In genomic region chr12:40515041-40515825, GRCh38 we compare ENCODE assay signal across 9 cellular contexts.
DNase-seq lines count a peak whose midpoint lies in the region; ATAC-seq and TF ChIP-seq lines count a peak whose summit lies in the region.
"Had no signal": no experiment of that assay in that cellular context is flagged by ENCODE, and none has a peak within 500 bp of the region (broad histone marks: within the 10 kb centered on the region; RNA-seq: fewer than 3 reads in every experiment).

No MANE protein-coding gene starts in this region.

- no peak overlapping the region for H3K27ac Mint-ChIP-seq in natural killer cell treated with Interleukin-12 subunit alpha and Interleukin-12 subunit beta and Interleukin-15 and Interleukin-18, amount 100 ng/mL, for 72 hours
- H3K27ac Mint-ChIP-seq: activated T-helper 1 cell treated with anti-CD3 and anti-CD28 coated beads, Interleukin-12 subunit alpha, Interleukin-12 subunit beta, Interleukin-2, Interleukin-4 antibody, amounts not matched to agents 30 ng/mL and 10 ng/mL and 1 ng/mL, durations not matched to agents 14 hours and 24 hours and 36 hours had no signal

- H3K9me3 Mint-ChIP-seq in natural killer cell treated with Interleukin-12 subunit alpha and Interleukin-12 subunit beta and Interleukin-15 and Interleukin-18, amount 100 ng/mL, for 72 hours: peaks cover 8% of the 10 kb centered on the region
- H3K9me3 Mint-ChIP-seq: activated T-helper 1 cell treated with anti-CD3 and anti-CD28 coated beads, Interleukin-12 subunit alpha, Interleukin-12 subunit beta, Interleukin-2, Interleukin-4 antibody, amounts not matched to agents 30 ng/mL and 10 ng/mL and 1 ng/mL, durations not matched to agents 14 hours and 24 hours and 36 hours had no signal

- ATAC-seq in GM18511 (IDR thresholded peaks at IDR 0.05; ENCODE audit: unreplicated experiment) (peak; percentile 73), foreskin keratinocyte (peak; percentile 85)
- ATAC-seq in natural killer cell treated with Interleukin-12 subunit alpha and Interleukin-12 subunit beta and Interleukin-15 and Interleukin-18, amount 100 ng/mL, for 72 hours: no peak
- no peak for ATAC-seq in activated CD4-positive, CD25-positive, alpha-beta regulatory T cell treated with anti-CD3 and anti-CD28 coated beads, Interleukin-2, amount 50 U/mL, for 24 hours

- H3K27ac ChIP-seq in MM.1S (ENCODE audit: low read length) (peak overlapping the region; percentile 57; the same call in 1 of the 2 replicates), foreskin keratinocyte (no peak overlapping the region)

- DNase-seq in HCEC 1CT: peak; percentile 20
- DNase-seq in MM.1S: peak; percentile 65
- peak; percentile 55 to 75 for DNase-seq in foreskin keratinocyte
- DNase-seq in natural killer cell treated with Interleukin-12 subunit alpha and Interleukin-12 subunit beta and Interleukin-15 and Interleukin-18, amount 100 ng/mL, for 72 hours (ENCODE audit: low spot score): no peak
- no peak for DNase-seq in KG1 (lab: John Stamatoyannopoulos, UW)
- DNase-seq in glomerular visceral epithelial cell (ENCODE audit: extremely low spot score): no peak

- H3K4me3 Mint-ChIP-seq in natural killer cell treated with Interleukin-12 subunit alpha and Interleukin-12 subunit beta and Interleukin-15 and Interleukin-18, amount 100 ng/mL, for 72 hours: no peak overlapping the region
- H3K4me3 Mint-ChIP-seq: activated T-helper 1 cell treated with anti-CD3 and anti-CD28 coated beads, Interleukin-12 subunit alpha, Interleukin-12 subunit beta, Interleukin-2, Interleukin-4 antibody, amounts not matched to agents 30 ng/mL and 10 ng/mL and 1 ng/mL, durations not matched to agents 14 hours and 24 hours and 36 hours had no signal

- H3K36me3 ChIP-seq in MM.1S (replicated peaks; ENCODE audit: insufficient read depth, low read length): no peaks in the 10 kb centered on the region

- no peaks in the 10 kb centered on the region for H3K79me2 ChIP-seq in MM.1S (ENCODE audit: low read length)

- no peaks in the 10 kb centered on the region for H3K9me3 ChIP-seq in MM.1S (replicated peaks; ENCODE audit: insufficient read depth, low read length)

- TF ChIP-seq CTCF in MM.1S (IDR thresholded peaks at IDR 0.05; ENCODE audit: low read length) (no peak), foreskin keratinocyte (conservative IDR thresholded peaks at IDR 0.05) (no peak)

- no peak overlapping the region for H3K4me3 ChIP-seq in MM.1S (ENCODE audit: low read length)

- no peaks in the 10 kb centered on the region for H3K36me3 Mint-ChIP-seq in natural killer cell treated with Interleukin-12 subunit alpha and Interleukin-12 subunit beta and Interleukin-15 and Interleukin-18, amount 100 ng/mL, for 72 hours

- no peaks in the 10 kb centered on the region for H3K4me1 Mint-ChIP-seq in natural killer cell treated with Interleukin-12 subunit alpha and Interleukin-12 subunit beta and Interleukin-15 and Interleukin-18, amount 100 ng/mL, for 72 hours (ENCODE audit: low read depth in 2 of 2)

- no peaks in the 10 kb centered on the region for H4K20me1 ChIP-seq in MM.1S (ENCODE audit: insufficient read depth, low read length)

- H2AFZ ChIP-seq in MM.1S (ENCODE audit: low read length): peak overlapping the region; percentile 42

- no peaks in the 10 kb centered on the region for H3K27me3 ChIP-seq in MM.1S (replicated peaks; ENCODE audit: insufficient read depth, low read length)
- no peaks in the 10 kb centered on the region for H3K27me3 ChIP-seq in foreskin keratinocyte

- peak overlapping the region; percentile 43; the same call in 1 of the 2 replicates for H3K4me2 ChIP-seq in MM.1S (ENCODE audit: low read depth, low read length)

- peaks cover 26% of the 10 kb centered on the region for H3K4me1 ChIP-seq in MM.1S (ENCODE audit: low read length)
- H3K4me1 ChIP-seq in foreskin keratinocyte: peaks cover 15% of the 10 kb centered on the region

- H3K27me3 Mint-ChIP-seq in natural killer cell treated with Interleukin-12 subunit alpha and Interleukin-12 subunit beta and Interleukin-15 and Interleukin-18, amount 100 ng/mL, for 72 hours: no peaks in the 10 kb centered on the region

- no peak overlapping the region; the same call in 1 of the 2 replicates for H3K9ac ChIP-seq in MM.1S (ENCODE audit: low read length)

- 0 out of 2 replicates have a peak, but pooled peaks cover 6% of the 10 kb centered on the region for H3F3A ChIP-seq in MM.1S (ENCODE audit: insufficient read depth, low read length)

- no peaks in the 10 kb centered on the region for H3K9me2 ChIP-seq in MM.1S (replicated peaks; ENCODE audit: insufficient read depth, low read length)

Comparison
In these comparisons a context has a peak if more than half of its experiments do, and no peak if none do; other contexts are left out.
1. ATAC-seq: peak in GM18511 (single experiment) and foreskin keratinocyte (single experiment); none in natural killer cell treated with Interleukin-12 subunit alpha and Interleukin-12 subunit beta and Interleukin-15 and Interleukin-18, amount 100 ng/mL, for 72 hours (0 of 2) and activated CD4-positive, CD25-positive, alpha-beta regulatory T cell treated with anti-CD3 and anti-CD28 coated beads, Interleukin-2, amount 50 U/mL, for 24 hours (0 of 2).
2. DNase-seq: peak in HCEC 1CT (single experiment), MM.1S (single experiment) and foreskin keratinocyte (2 of 2); none in natural killer cell treated with Interleukin-12 subunit alpha and Interleukin-12 subunit beta and Interleukin-15 and Interleukin-18, amount 100 ng/mL, for 72 hours (single experiment), KG1 (single experiment) and glomerular visceral epithelial cell (single experiment).